1 cellular context compared by ENCODE assay signal in the genomic region with DNA sequence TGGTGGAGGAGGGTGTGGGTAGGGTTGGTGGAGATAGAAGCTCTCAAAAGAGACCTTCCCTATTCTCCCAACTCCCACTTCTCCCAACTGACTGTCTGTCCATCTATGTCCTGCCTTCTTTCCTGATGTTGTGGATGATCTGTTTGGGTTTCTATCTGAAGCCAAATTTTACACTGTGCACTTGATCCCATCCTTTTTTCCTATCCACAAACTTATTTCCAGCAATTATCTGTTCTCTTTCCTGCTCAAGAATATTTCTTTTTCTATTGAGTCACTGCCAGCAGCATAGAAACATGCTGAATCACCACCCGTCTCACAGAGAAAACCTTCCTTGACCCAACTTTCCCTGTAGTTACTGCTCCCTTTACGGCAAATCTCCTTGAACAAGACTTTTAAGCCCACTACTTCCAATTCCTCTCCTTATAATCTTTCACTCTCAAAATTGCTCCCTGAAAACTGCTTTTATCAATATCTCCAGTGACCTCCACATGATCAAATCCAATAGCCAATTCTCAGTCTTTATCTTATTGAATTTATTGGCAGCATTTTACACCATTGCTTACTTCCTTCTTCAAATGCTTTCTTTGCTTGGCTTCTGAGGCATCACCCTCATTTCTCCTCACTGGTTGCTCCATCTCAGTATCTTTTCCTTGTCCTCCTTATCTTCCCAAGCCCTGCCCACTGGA.
TF ChIP-seq lines count a peak whose summit lies in the region.

No MANE protein-coding gene starts in this region.

TF ChIP-seq in K562, 482 proteins besides CTCF, POLR2A, EP300 and RAD21 (continued from another document and continues in another):
- TF ChIP-seq, protein P1, sequence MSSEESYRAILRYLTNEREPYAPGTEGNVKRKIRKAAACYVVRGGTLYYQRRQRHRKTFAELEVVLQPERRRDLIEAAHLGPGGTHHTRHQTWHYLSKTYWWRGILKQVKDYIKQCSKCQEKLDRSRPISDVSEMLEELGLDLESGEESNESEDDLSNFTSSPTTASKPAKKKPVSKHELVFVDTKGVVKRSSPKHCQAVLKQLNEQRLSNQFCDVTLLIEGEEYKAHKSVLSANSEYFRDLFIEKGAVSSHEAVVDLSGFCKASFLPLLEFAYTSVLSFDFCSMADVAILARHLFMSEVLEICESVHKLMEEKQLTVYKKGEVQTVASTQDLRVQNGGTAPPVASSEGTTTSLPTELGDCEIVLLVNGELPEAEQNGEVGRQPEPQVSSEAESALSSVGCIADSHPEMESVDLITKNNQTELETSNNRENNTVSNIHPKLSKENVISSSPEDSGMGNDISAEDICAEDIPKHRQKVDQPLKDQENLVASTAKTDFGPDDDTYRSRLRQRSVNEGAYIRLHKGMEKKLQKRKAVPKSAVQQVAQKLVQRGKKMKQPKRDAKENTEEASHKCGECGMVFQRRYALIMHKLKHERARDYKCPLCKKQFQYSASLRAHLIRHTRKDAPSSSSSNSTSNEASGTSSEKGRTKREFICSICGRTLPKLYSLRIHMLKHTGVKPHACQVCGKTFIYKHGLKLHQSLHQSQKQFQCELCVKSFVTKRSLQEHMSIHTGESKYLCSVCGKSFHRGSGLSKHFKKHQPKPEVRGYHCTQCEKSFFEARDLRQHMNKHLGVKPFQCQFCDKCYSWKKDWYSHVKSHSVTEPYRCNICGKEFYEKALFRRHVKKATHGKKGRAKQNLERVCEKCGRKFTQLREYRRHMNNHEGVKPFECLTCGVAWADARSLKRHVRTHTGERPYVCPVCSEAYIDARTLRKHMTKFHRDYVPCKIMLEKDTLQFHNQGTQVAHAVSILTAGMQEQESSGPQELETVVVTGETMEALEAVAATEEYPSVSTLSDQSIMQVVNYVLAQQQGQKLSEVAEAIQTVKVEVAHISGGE (CRISPR knock-in tag; IDR thresholded peaks at IDR 0.05) = no peak; a peak in 1 of 6 replicates
- TF ChIP-seq MAFG (tag; conservative IDR thresholded peaks at IDR 0.05) (peak; percentile 96), ZNF212 (CRISPR knock-in tag; IDR thresholded peaks at IDR 0.05) (no peak), DPF2 (IDR thresholded peaks at IDR 0.05) (peak; percentile 48; the same call in 1 of the 2 replicates), CBX5 (IDR thresholded peaks at IDR 0.05; ENCODE audit: borderline replicate concordance, low read depth) (no peak), RCOR1 (IDR thresholded peaks at IDR 0.05; ENCODE audit: borderline replicate concordance in 1 of 2, low read depth in 2 of 2, low read length in 2 of 2) (no peak), POU5F1 (IDR thresholded peaks at IDR 0.05; ENCODE audit: borderline replicate concordance, low read depth, low read length, partially characterized antibody) (no peak), ZKSCAN8 (CRISPR knock-in tag; IDR thresholded peaks at IDR 0.05) (no peak; the same call in 1 of the 2 replicates), ZFP1 (CRISPR knock-in tag; IDR thresholded peaks at IDR 0.05) (no peak), ZFP36 (IDR thresholded peaks at IDR 0.05; ENCODE audit: low read depth, low read length, partially characterized antibody) (no peak), RBM14 (IDR thresholded peaks at IDR 0.05; ENCODE audit: borderline replicate concordance, insufficient read depth, low read depth, low read length) (no peak), ARID2 (IDR thresholded peaks at IDR 0.05) (no peak; the same call in 1 of the 2 replicates), EWSR1 (IDR thresholded peaks at IDR 0.05; ENCODE audit: borderline replicate concordance, low read depth, partially characterized antibody) (no peak), PML (IDR thresholded peaks at IDR 0.05; ENCODE audit: low read length) (no peak), ZNF174 (CRISPR knock-in tag; IDR thresholded peaks at IDR 0.05) (peak; percentile 14; the same call in 1 of the 2 replicates), ZNF696 (CRISPR knock-in tag; conservative IDR thresholded peaks at IDR 0.05) (no peak), KHSRP (IDR thresholded peaks at IDR 0.05) (no peak), FIP1L1 (IDR thresholded peaks at IDR 0.05; ENCODE audit: low read depth, low read length, poor library complexity, severe bottlenecking) (no peak), TRIM24 (IDR thresholded peaks at IDR 0.05) (0 out of 4 replicates have a peak, but pooled peaks of 1 of the 2 experiments have one; percentile 22), SMAD4 (CRISPR knock-in tag; conservative IDR thresholded peaks at IDR 0.05) (no peak), EHMT2 (IDR thresholded peaks at IDR 0.05) (0 out of 2 replicates have a peak, but pooled peaks have one; percentile 44), ZNF239 (CRISPR knock-in tag; IDR thresholded peaks at IDR 0.05) (peak; percentile 35; the same call in 1 of the 2 replicates)
- TF ChIP-seq, protein P2, sequence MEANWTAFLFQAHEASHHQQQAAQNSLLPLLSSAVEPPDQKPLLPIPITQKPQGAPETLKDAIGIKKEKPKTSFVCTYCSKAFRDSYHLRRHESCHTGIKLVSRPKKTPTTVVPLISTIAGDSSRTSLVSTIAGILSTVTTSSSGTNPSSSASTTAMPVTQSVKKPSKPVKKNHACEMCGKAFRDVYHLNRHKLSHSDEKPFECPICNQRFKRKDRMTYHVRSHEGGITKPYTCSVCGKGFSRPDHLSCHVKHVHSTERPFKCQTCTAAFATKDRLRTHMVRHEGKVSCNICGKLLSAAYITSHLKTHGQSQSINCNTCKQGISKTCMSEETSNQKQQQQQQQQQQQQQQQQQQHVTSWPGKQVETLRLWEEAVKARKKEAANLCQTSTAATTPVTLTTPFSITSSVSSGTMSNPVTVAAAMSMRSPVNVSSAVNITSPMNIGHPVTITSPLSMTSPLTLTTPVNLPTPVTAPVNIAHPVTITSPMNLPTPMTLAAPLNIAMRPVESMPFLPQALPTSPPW (CRISPR knock-in tag; IDR thresholded peaks at IDR 0.05) = no peak; the same call in 1 of the 2 replicates
- TF ChIP-seq, protein P3, sequence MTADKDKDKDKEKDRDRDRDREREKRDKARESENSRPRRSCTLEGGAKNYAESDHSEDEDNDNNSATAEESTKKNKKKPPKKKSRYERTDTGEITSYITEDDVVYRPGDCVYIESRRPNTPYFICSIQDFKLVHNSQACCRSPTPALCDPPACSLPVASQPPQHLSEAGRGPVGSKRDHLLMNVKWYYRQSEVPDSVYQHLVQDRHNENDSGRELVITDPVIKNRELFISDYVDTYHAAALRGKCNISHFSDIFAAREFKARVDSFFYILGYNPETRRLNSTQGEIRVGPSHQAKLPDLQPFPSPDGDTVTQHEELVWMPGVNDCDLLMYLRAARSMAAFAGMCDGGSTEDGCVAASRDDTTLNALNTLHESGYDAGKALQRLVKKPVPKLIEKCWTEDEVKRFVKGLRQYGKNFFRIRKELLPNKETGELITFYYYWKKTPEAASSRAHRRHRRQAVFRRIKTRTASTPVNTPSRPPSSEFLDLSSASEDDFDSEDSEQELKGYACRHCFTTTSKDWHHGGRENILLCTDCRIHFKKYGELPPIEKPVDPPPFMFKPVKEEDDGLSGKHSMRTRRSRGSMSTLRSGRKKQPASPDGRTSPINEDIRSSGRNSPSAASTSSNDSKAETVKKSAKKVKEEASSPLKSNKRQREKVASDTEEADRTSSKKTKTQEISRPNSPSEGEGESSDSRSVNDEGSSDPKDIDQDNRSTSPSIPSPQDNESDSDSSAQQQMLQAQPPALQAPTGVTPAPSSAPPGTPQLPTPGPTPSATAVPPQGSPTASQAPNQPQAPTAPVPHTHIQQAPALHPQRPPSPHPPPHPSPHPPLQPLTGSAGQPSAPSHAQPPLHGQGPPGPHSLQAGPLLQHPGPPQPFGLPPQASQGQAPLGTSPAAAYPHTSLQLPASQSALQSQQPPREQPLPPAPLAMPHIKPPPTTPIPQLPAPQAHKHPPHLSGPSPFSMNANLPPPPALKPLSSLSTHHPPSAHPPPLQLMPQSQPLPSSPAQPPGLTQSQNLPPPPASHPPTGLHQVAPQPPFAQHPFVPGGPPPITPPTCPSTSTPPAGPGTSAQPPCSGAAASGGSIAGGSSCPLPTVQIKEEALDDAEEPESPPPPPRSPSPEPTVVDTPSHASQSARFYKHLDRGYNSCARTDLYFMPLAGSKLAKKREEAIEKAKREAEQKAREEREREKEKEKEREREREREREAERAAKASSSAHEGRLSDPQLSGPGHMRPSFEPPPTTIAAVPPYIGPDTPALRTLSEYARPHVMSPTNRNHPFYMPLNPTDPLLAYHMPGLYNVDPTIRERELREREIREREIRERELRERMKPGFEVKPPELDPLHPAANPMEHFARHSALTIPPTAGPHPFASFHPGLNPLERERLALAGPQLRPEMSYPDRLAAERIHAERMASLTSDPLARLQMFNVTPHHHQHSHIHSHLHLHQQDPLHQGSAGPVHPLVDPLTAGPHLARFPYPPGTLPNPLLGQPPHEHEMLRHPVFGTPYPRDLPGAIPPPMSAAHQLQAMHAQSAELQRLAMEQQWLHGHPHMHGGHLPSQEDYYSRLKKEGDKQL (CRISPR knock-in tag; IDR thresholded peaks at IDR 0.05; ENCODE audit: borderline replicate concordance) = no peak
- TF ChIP-seq, protein P4, sequence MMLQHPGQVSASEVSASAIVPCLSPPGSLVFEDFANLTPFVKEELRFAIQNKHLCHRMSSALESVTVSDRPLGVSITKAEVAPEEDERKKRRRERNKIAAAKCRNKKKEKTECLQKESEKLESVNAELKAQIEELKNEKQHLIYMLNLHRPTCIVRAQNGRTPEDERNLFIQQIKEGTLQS (IDR thresholded peaks at IDR 0.05) = peak; percentile 59; the same call in 1 of the 2 replicates
- TF ChIP-seq, protein P4 (CRISPR knock-in tag; conservative IDR thresholded peaks at IDR 0.05) = no peak
- TF ChIP-seq, protein P5, sequence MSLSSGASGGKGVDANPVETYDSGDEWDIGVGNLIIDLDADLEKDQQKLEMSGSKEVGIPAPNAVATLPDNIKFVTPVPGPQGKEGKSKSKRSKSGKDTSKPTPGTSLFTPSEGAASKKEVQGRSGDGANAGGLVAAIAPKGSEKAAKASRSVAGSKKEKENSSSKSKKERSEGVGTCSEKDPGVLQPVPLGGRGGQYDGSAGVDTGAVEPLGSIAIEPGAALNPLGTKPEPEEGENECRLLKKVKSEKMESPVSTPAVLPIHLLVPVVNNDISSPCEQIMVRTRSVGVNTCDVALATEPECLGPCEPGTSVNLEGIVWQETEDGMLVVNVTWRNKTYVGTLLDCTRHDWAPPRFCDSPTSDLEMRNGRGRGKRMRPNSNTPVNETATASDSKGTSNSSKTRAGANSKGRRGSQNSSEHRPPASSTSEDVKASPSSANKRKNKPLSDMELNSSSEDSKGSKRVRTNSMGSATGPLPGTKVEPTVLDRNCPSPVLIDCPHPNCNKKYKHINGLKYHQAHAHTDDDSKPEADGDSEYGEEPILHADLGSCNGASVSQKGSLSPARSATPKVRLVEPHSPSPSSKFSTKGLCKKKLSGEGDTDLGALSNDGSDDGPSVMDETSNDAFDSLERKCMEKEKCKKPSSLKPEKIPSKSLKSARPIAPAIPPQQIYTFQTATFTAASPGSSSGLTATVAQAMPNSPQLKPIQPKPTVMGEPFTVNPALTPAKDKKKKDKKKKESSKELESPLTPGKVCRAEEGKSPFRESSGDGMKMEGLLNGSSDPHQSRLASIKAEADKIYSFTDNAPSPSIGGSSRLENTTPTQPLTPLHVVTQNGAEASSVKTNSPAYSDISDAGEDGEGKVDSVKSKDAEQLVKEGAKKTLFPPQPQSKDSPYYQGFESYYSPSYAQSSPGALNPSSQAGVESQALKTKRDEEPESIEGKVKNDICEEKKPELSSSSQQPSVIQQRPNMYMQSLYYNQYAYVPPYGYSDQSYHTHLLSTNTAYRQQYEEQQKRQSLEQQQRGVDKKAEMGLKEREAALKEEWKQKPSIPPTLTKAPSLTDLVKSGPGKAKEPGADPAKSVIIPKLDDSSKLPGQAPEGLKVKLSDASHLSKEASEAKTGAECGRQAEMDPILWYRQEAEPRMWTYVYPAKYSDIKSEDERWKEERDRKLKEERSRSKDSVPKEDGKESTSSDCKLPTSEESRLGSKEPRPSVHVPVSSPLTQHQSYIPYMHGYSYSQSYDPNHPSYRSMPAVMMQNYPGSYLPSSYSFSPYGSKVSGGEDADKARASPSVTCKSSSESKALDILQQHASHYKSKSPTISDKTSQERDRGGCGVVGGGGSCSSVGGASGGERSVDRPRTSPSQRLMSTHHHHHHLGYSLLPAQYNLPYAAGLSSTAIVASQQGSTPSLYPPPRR (CRISPR knock-in tag; IDR thresholded peaks at IDR 0.05; ENCODE audit: borderline replicate concordance) = no peak
